In genomic region chr15:100241572-100242479, GRCh38 we compare ENCODE assay signal across 10 cellular contexts.
DNase-seq lines count a peak whose midpoint lies in the region; ATAC-seq and TF ChIP-seq lines count a peak whose summit lies in the region.
"Had no signal": no experiment of that assay in that cellular context is flagged by ENCODE, and none has a peak within 500 bp of the region (broad histone marks: within the 10 kb centered on the region; RNA-seq: fewer than 3 reads in every experiment).

No MANE protein-coding gene starts in this region.

- H3K27ac ChIP-seq in body of pancreas: no peak overlapping the region
- H3K27ac ChIP-seq: neutrophil had no signal

- H3K36me3 ChIP-seq in body of pancreas (replicated peaks in 1 of 2; ENCODE audit: insufficient read depth in 1 of 2, low read depth in 2 of 2): no peaks in the 10 kb centered on the region
- H3K36me3 ChIP-seq: neutrophil had no signal

- no peak overlapping the region for H3K4me3 ChIP-seq in body of pancreas

- H3K9me3 ChIP-seq in body of pancreas: no peaks in the 10 kb centered on the region
- H3K9me3 ChIP-seq: neutrophil had no signal

- TF ChIP-seq POLR2A in body of pancreas (IDR thresholded peaks at IDR 0.05): no peak

- ATAC-seq in body of pancreas (peak; percentile 64), GM19397 (IDR thresholded peaks at IDR 0.05; ENCODE audit: unreplicated experiment) (no peak)

- H3K27me3 ChIP-seq in body of pancreas: no peaks in the 10 kb centered on the region
- H3K27me3 ChIP-seq: neutrophil had no signal

- DNase-seq in A172 (ENCODE audit: low spot score) (peak; percentile 69), KBM-7 (peak; percentile 45), body of pancreas (peak in 3 of 4 donors; percentile 24 to 27 (median 26)), kidney tubule cell (ENCODE audit: low spot score) (peak; percentile 95), NCI-H446 treated with DMSO at 0.1 percent for 48 hours (lab: John Stamatoyannopoulos, UW) (no peak), NCI-H1930 (lab: John Stamatoyannopoulos, UW) (no peak), NCI-H446 (lab: John Stamatoyannopoulos, UW) (no peak)
- DNase-seq: NCI-H510A treated with DMSO at 0.1 percent for 48 hours had no signal

- intact Hi-C loops in body of pancreas (cut with DNase I): no loop called here

- H3K4me1 ChIP-seq in body of pancreas: no peaks in the 10 kb centered on the region

- TF ChIP-seq CTCF in body of pancreas (IDR thresholded peaks at IDR 0.05): no peak

- 79 to 91% methylated on average over 20 of the region's 20 CpGs for WGBS in body of pancreas, 2 donors

- in situ Hi-C loops in KBM-7 (cut with MboI; ENCODE audit: low pct_unique_long_range_greater_than_20kb, low sequenced_read_pairs): no loop called here

Comparison
In these comparisons a context has a peak if more than half of its experiments do, and no peak if none do; other contexts are left out.
1. DNase-seq: peak in A172 (single experiment), KBM-7 (single experiment), body of pancreas (3 of 4) and kidney tubule cell (single experiment); none in NCI-H446 treated with DMSO at 0.1 percent for 48 hours (single experiment), NCI-H1930 (0 of 2) and NCI-H446 (0 of 2).